Comparison of ENCODE assay signal across 12 cellular contexts in genomic region chr4:7904108-7904516, GRCh38. TPM values are rescaled to one million over a fixed set of nuclear protein-coding genes. Genes with fewer than 3 reads are reported as not detected.
DNase-seq lines count a peak whose midpoint lies in the region; ATAC-seq, FAIRE-seq and TF ChIP-seq lines count a peak whose summit lies in the region.
"Had no signal": no experiment of that assay in that cellular context is flagged by ENCODE, and none has a peak within 500 bp of the region (broad histone marks: within the 10 kb centered on the region; RNA-seq: fewer than 3 reads in every experiment).

No MANE protein-coding gene starts in this region.

- DNase-seq in Ammon's horn (ENCODE audit: low spot score) = peak; percentile 40
- DNase-seq in endothelial cell of umbilical vein (ENCODE audit: low read depth, low spot score) = peak; percentile 91
- DNase-seq in omental fat pad (ENCODE audit: low spot score) = no peak
- no peak for DNase-seq in NCI-H2196 (lab: John Stamatoyannopoulos, UW; ENCODE audit: unreplicated experiment)
- DNase-seq in NCI-H146 treated with DMSO at 0.1 percent for 48 hours (lab: John Stamatoyannopoulos, UW; ENCODE audit: unreplicated experiment) = no peak
- no peak for DNase-seq in NAMALWA (ENCODE audit: low spot score)
- DNase-seq: COR-L47; heart right ventricle; NCI-H510A; stimulated activated CD4-positive, alpha-beta T cell treated with anti-CD3 and anti-CD28 coated beads, Interleukin-2, amount 100 ng/mL, for 24 hours had no signal

- H3K79me2 ChIP-seq in endothelial cell of umbilical vein (ENCODE audit: control insufficient read depth, insufficient read depth, low read length) = peaks cover 100% of the 10 kb centered on the region

- dilution Hi-C loops in endothelial cell of umbilical vein (cut with MboI; ENCODE audit: extremely low pct_ligation_motif_present, low sequenced_read_pairs) = no loop called here

- H3K4me2 ChIP-seq in endothelial cell of umbilical vein (ENCODE audit: insufficient read depth, low read length) = peak overlapping the region; percentile 70

- FAIRE-seq in endothelial cell of umbilical vein (lab: Jason Lieb, UNC) = peak; percentile 98

- no peak overlapping the region for H2AFZ ChIP-seq in endothelial cell of umbilical vein (ENCODE audit: low read depth, low read length)

- POLR2A ChIA-PET in endothelial cell of umbilical vein (lab: Charles Lee) = interaction anchor here (1.2 kb wide), 1 partner anchor 36 kb away, joined by 5 read pairs; the partner anchor contains the start of gene AFAP1

- TF ChIP-seq POLR2A in endothelial cell of umbilical vein (IDR thresholded peaks at IDR 0.05; ENCODE audit: low read depth, low read length) = peak; percentile 12

- ATAC-seq in omental fat pad (ENCODE audit: low FRiP score) = peak; percentile 30
- no peak for ATAC-seq in HG03108 (IDR thresholded peaks at IDR 0.05; ENCODE audit: unreplicated experiment)

- TF ChIP-seq CTCF in endothelial cell of umbilical vein (IDR thresholded peaks at IDR 0.05; ENCODE audit: extremely low read depth in 1 of 2, insufficient read depth in 1 of 2, low read depth in 1 of 2, low read length in 2 of 2) (no peak), omental fat pad (IDR thresholded peaks at IDR 0.05) (no peak)

- peaks cover 7% of the 10 kb centered on the region for H4K20me1 ChIP-seq in endothelial cell of umbilical vein (replicated peaks; ENCODE audit: control insufficient read depth, extremely low read depth, insufficient read depth, low read length)

- no peaks in the 10 kb centered on the region for H3K27me3 ChIP-seq in endothelial cell of umbilical vein (ENCODE audit: control insufficient read depth in 2 of 2, insufficient read depth in 2 of 2, low read length in 2 of 2)
- H3K27me3 ChIP-seq: heart right ventricle had no signal

- CTCF ChIA-PET in endothelial cell of umbilical vein (lab: Charles Lee) = interaction anchor here (0.7 to 4.3 kb wide), 7 partner anchors 11 to 100 kb away, joined by 3 to 20 read pairs (median 6); no protein-coding TSS in a partner anchor

- H3K27ac ChIP-seq in endothelial cell of umbilical vein (ENCODE audit: insufficient read depth, low read depth, low read length) = peak overlapping the region; percentile 75

- H3K4me1 ChIP-seq in endothelial cell of umbilical vein (ENCODE audit: control insufficient read depth, extremely low read depth, insufficient read depth, low read length) = peaks cover 85% of the 10 kb centered on the region

- no TSS peak for BruUV-seq in endothelial cell of umbilical vein (replicated peaks; lab: Mats Ljungman, UMichigan)

- H3K9ac ChIP-seq in endothelial cell of umbilical vein (replicated peaks; ENCODE audit: extremely low read depth, insufficient read depth, low read length) = peak overlapping the region; percentile 64

- H3K4me3 ChIP-seq in endothelial cell of umbilical vein (replicated peaks in 1 of 3; ENCODE audit: insufficient read depth in 1 of 3, low read depth in 1 of 3, low read length in 3 of 3) = no peak overlapping the region
- H3K4me3 ChIP-seq: heart right ventricle had no signal

- no peaks in the 10 kb centered on the region for H3K36me3 ChIP-seq in endothelial cell of umbilical vein (ENCODE audit: control insufficient read depth in 2 of 2, extremely low read depth in 1 of 2, insufficient read depth in 2 of 2, low read length in 2 of 2)
- H3K36me3 ChIP-seq: heart right ventricle had no signal

- H3K9me3 ChIP-seq in endothelial cell of umbilical vein (replicated peaks; ENCODE audit: control insufficient read depth, insufficient read depth, low read length) = no peaks in the 10 kb centered on the region
- H3K9me3 ChIP-seq: heart right ventricle had no signal

- intact Hi-C loops in endothelial cell of umbilical vein (cut with micrococcal nuclease) = loop anchor here (1.0 to 2.0 kb wide), 6 partner anchors 13 to 98 kb away; no protein-coding TSS in a partner anchor

- H3K9me1 ChIP-seq in endothelial cell of umbilical vein (replicated peaks; ENCODE audit: control insufficient read depth, extremely low read depth, insufficient read depth, low read length) = no peaks in the 10 kb centered on the region

TF ChIP-seq in PFSK-1, 5 proteins besides CTCF, POLR2A, EP300 and RAD21:
- TF ChIP-seq TAF1 (IDR thresholded peaks at IDR 0.05; ENCODE audit: borderline replicate concordance, insufficient read depth, low read length) (no peak), REST (IDR thresholded peaks at IDR 0.05; ENCODE audit: insufficient read depth in 1 of 2, low read depth in 2 of 2, low read length in 2 of 2) (peak; percentile 58 to 82; a peak in 2 of 4 replicates), FOXP2 (optimal IDR thresholded peaks at IDR 0.05; ENCODE audit: borderline replicate concordance, extremely low read depth, extremely low read length, insufficient read depth) (no peak), POLR2AphosphoS5 (IDR thresholded peaks at IDR 0.05; ENCODE audit: low read depth, low read length) (no peak)

TF ChIP-seq in endothelial cell of umbilical vein, 7 proteins besides CTCF, POLR2A, EP300 and RAD21:
- TF ChIP-seq JUN (IDR thresholded peaks at IDR 0.05; ENCODE audit: borderline replicate concordance, insufficient read depth, insufficient read length, low read depth) (peak; percentile 76), FOS (IDR thresholded peaks at IDR 0.05; ENCODE audit: borderline replicate concordance, insufficient read depth, low read length) (no peak), EZH2 (IDR thresholded peaks at IDR 0.05; ENCODE audit: borderline replicate concordance, low read depth, low read length, severe bottlenecking) (no peak), POLR2AphosphoS5 (IDR thresholded peaks at IDR 0.05; ENCODE audit: insufficient read depth, low read depth, low read length) (peak; percentile 26), MAX (IDR thresholded peaks at IDR 0.05; ENCODE audit: insufficient read depth, insufficient read length) (peak; percentile 9), GATA2 (IDR thresholded peaks at IDR 0.05; ENCODE audit: insufficient read depth, insufficient read length, low read depth, low read length) (no peak), MYC (IDR thresholded peaks at IDR 0.05; ENCODE audit: low read depth, low read length) (no peak)

RNA-seq across cellular contexts. Expression of gene AFAP1, which starts 35.5 kb away (rescaled TPM):
- 25.5 TPM for polyA plus RNA-seq in PFSK-1 (2012; ENCODE audit: insufficient read length, low read depth)
- total RNA-seq in endothelial cell of umbilical vein = 93.3 and 103 TPM in 2 replicates
- 28.9 and 32.3 TPM in 2 replicates for polyA plus RNA-seq in endothelial cell of umbilical vein
- 36.1 and 36.5 TPM in 2 replicates for polyA plus RNA-seq in endothelial cell of umbilical vein (2011; cell fraction: cytosol; rRNA removed)
- 101 and 102 TPM in 2 replicates for polyA plus RNA-seq in endothelial cell of umbilical vein (2011; cell fraction: nucleus; rRNA removed)
- polyA plus RNA-seq in endothelial cell of umbilical vein (2012) = 57.8 and 58.4 TPM in 2 replicates
- polyA minus RNA-seq in endothelial cell of umbilical vein = 63.7 and 66.1 TPM in 2 replicates
- polyA minus RNA-seq in endothelial cell of umbilical vein (2011; cell fraction: cytosol; rRNA and poly(A)+ RNA removed) = 7.4 TPM
- 108 and 116 TPM in 2 replicates for polyA minus RNA-seq in endothelial cell of umbilical vein (2011; cell fraction: nucleus; rRNA and poly(A)+ RNA removed)
- 10 to 100 TPM; 24.6 to 35.5 (median 26.9) TPM for total RNA-seq in omental fat pad

Comparison
In these comparisons a context has a peak if more than half of its experiments do, and no peak if none do; other contexts are left out.
1. DNase-seq: peak in Ammon's horn (single experiment) and endothelial cell of umbilical vein (single experiment); none in omental fat pad (single experiment), NCI-H2196 (single experiment), NCI-H146 treated with DMSO at 0.1 percent for 48 hours (single experiment) and NAMALWA (single experiment).